Comparison of ENCODE assay signal across 24 cellular contexts in the genomic region with DNA sequence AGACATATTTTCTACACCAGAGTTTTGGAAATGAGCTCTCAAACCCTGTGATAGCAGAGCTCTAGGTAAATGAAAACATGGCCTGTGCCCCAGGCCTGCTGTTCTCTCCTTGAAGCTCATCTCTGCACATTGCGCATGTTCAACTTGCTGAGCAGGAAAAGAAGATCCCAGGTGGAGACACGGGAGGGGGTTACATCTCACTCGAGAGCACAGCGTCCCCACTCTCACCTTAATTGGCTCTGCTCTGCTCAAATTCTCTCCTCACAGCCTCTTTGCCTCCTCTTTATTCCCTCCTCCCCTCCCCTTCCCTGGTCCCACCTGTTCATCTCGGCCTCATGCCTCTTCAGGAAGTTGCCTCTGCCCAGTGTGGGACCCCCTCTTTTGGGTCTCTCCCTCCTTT. TPM values are rescaled to one million over a fixed set of nuclear protein-coding genes. Genes with fewer than 3 reads are reported as not detected.
A peak's percentile ranks its signal among the peaks of the same experiment; 100 is the strongest.
DNase-seq lines count a peak whose midpoint lies in the region; ATAC-seq and TF ChIP-seq lines count a peak whose summit lies in the region.
"Had no signal": no experiment of that assay in that cellular context is flagged by ENCODE, and none has a peak within 500 bp of the region (broad histone marks: within the 10 kb centered on the region; RNA-seq: fewer than 3 reads in every experiment).

No MANE protein-coding gene starts in this region.

- H3K27me3 ChIP-seq in OCI-LY1 (ENCODE audit: insufficient read depth, low read length), result no peaks in the 10 kb centered on the region
- no peaks in the 10 kb centered on the region for H3K27me3 ChIP-seq in naive thymus-derived CD4-positive, alpha-beta T cell (ENCODE audit: control insufficient read depth in 2 of 2, insufficient read depth in 2 of 2, low read length in 2 of 2)
- H3K27me3 ChIP-seq: adrenal gland, BE2C, dorsolateral prefrontal cortex, SJSA1, stomach, upper lobe of left lung had no signal

- H3K27ac Mint-ChIP-seq in T-helper 1 cell treated with Interleukin-12 subunit alpha and Interleukin-12 subunit beta and Interleukin-4 antibody, amounts not matched to agents 30 μg/mL and 1 μg/mL, for 36 hours, result peak overlapping the region; percentile 45
- H3K27ac Mint-ChIP-seq in naive thymus-derived CD4-positive, alpha-beta T cell, result peak overlapping the region; percentile 34 to 96 (median 92)
- H3K27ac Mint-ChIP-seq: activated T-helper 1 cell treated with anti-CD3 and anti-CD28 coated beads, Interleukin-12 subunit alpha, Interleukin-12 subunit beta, Interleukin-2, Interleukin-4 antibody, amounts not matched to agents 30 ng/mL and 10 ng/mL and 1 ng/mL, durations not matched to agents 14 hours and 24 hours and 36 hours; natural killer cell; WTC11 had no signal

- H3K36me3 Mint-ChIP-seq in T-helper 1 cell treated with Interleukin-12 subunit alpha and Interleukin-12 subunit beta and Interleukin-4 antibody, amounts not matched to agents 30 μg/mL and 1 μg/mL, for 36 hours (ENCODE audit: low read depth), result peaks cover 15% of the 10 kb centered on the region
- peaks cover 8 to 36% (median 14%) of the 10 kb centered on the region in 5 donors for H3K36me3 Mint-ChIP-seq in naive thymus-derived CD4-positive, alpha-beta T cell
- H3K36me3 Mint-ChIP-seq: natural killer cell had no signal

- ATAC-seq in GM21717 (IDR thresholded peaks at IDR 0.05; ENCODE audit: unreplicated experiment) (peak; percentile 5), GM21367 (IDR thresholded peaks at IDR 0.05; ENCODE audit: unreplicated experiment) (no peak)
- ATAC-seq in naive thymus-derived CD4-positive, alpha-beta T cell, result no peak
- ATAC-seq in stimulated activated naive CD8-positive, alpha-beta T cell treated with anti-CD3 and anti-CD28 coated beads, Interleukin-15, Interleukin-2, amounts not matched to agents 100 U/mL and 50 U/mL, for 24 hours, result no peak
- ATAC-seq: natural killer cell, WTC11 had no signal

- no peaks in the 10 kb centered on the region for H3K27me3 Mint-ChIP-seq in T-helper 1 cell treated with Interleukin-12 subunit alpha and Interleukin-12 subunit beta and Interleukin-4 antibody, amounts not matched to agents 30 μg/mL and 1 μg/mL, for 36 hours (ENCODE audit: low read depth)
- no peaks in the 10 kb centered on the region for H3K27me3 Mint-ChIP-seq in naive thymus-derived CD4-positive, alpha-beta T cell

- peak overlapping the region; percentile 61 for H3K4me3 ChIP-seq in OCI-LY1 (ENCODE audit: low read depth, low read length, poor library complexity, severe bottlenecking)
- no peak overlapping the region for H3K4me3 ChIP-seq in naive thymus-derived CD4-positive, alpha-beta T cell (ENCODE audit: low read length)
- H3K4me3 ChIP-seq: adrenal gland, dorsolateral prefrontal cortex, SJSA1, stomach, upper lobe of left lung had no signal

- H3K9me3 ChIP-seq in OCI-LY1 (ENCODE audit: low read length), result no peaks in the 10 kb centered on the region
- no peaks in the 10 kb centered on the region for H3K9me3 ChIP-seq in naive thymus-derived CD4-positive, alpha-beta T cell (ENCODE audit: control insufficient read depth in 2 of 3, low read length in 3 of 3)
- H3K9me3 ChIP-seq: adrenal gland, BE2C, SJSA1, upper lobe of left lung had no signal

- peaks cover 4% of the 10 kb centered on the region for H3K36me3 ChIP-seq in OCI-LY1 (ENCODE audit: insufficient read depth, low read length)
- H3K36me3 ChIP-seq in naive thymus-derived CD4-positive, alpha-beta T cell (ENCODE audit: control insufficient read depth in 2 of 3, insufficient read depth in 3 of 3, low read length in 3 of 3), result no peaks in the 10 kb centered on the region
- H3K36me3 ChIP-seq: adrenal gland, BE2C, SJSA1, stomach, upper lobe of left lung had no signal

- H3K9ac ChIP-seq in OCI-LY1 (ENCODE audit: low read length), result peak overlapping the region; percentile 87

- H4K20me1 ChIP-seq in OCI-LY1 (ENCODE audit: insufficient read depth, low read length), result no peaks in the 10 kb centered on the region

- H2AFZ ChIP-seq in OCI-LY1 (ENCODE audit: low read length), result no peak overlapping the region

- intact Hi-C loops in naive thymus-derived CD4-positive, alpha-beta T cell (cut with micrococcal nuclease), result loop anchor here in 1 of 2 donors (1.0 to 5.0 kb wide), 6 partner anchors 9 to 151 kb away; no protein-coding TSS in a partner anchor

- no peaks in the 10 kb centered on the region for H3K9me2 ChIP-seq in OCI-LY1 (ENCODE audit: low read depth, low read length)

- H3F3A ChIP-seq in OCI-LY1 (ENCODE audit: insufficient read depth, low read length), result 0 out of 2 replicates have a peak, but pooled peaks cover 6% of the 10 kb centered on the region

- no peak for DNase-seq in T-helper 1 cell
- DNase-seq in naive thymus-derived CD4-positive, alpha-beta T cell, result no peak
- no peak for DNase-seq in epidermal melanocyte (ENCODE audit: insufficient read length, low spot score)
- no peak for DNase-seq in stimulated activated naive CD8-positive, alpha-beta T cell treated with anti-CD3 and anti-CD28 coated beads, Interleukin-15, Interleukin-2, amounts not matched to agents 100 U/mL and 50 U/mL, for 24 hours
- DNase-seq: 8988T; activated CD8-positive, alpha-beta memory T cell treated with anti-CD3 and anti-CD28 coated beads for 24 hours; adrenal gland; BE2C; dorsolateral prefrontal cortex; mammary epithelial cell; natural killer cell; NCI-H1417; NCI-H82; posterior cingulate gyrus; stomach; upper lobe of left lung had no signal

- no peak overlapping the region for H3K4me3 Mint-ChIP-seq in T-helper 1 cell treated with Interleukin-12 subunit alpha and Interleukin-12 subunit beta and Interleukin-4 antibody, amounts not matched to agents 30 μg/mL and 1 μg/mL, for 36 hours
- H3K4me3 Mint-ChIP-seq in naive thymus-derived CD4-positive, alpha-beta T cell, result peak overlapping the region in 7 of 10 donors; percentile 35 to 71 (median 62)
- H3K4me3 Mint-ChIP-seq: activated T-helper 1 cell treated with anti-CD3 and anti-CD28 coated beads, Interleukin-12 subunit alpha, Interleukin-12 subunit beta, Interleukin-2, Interleukin-4 antibody, amounts not matched to agents 30 ng/mL and 10 ng/mL and 1 ng/mL, durations not matched to agents 14 hours and 24 hours and 36 hours; natural killer cell; WTC11 had no signal

- peaks cover 25% of the 10 kb centered on the region for H3K9me3 Mint-ChIP-seq in T-helper 1 cell treated with Interleukin-12 subunit alpha and Interleukin-12 subunit beta and Interleukin-4 antibody, amounts not matched to agents 30 μg/mL and 1 μg/mL, for 36 hours
- H3K9me3 Mint-ChIP-seq in naive thymus-derived CD4-positive, alpha-beta T cell, result peaks cover 0 to 25% (median 7%) of the 10 kb centered on the region in 11 donors

- H3K27ac ChIP-seq in OCI-LY1 (ENCODE audit: low read depth, low read length, poor library complexity, severe bottlenecking), result peak overlapping the region; percentile 97
- H3K27ac ChIP-seq in naive thymus-derived CD4-positive, alpha-beta T cell (ENCODE audit: low read depth, low read length), result peak overlapping the region; percentile 22
- H3K27ac ChIP-seq: adrenal gland, dorsolateral prefrontal cortex, epithelial cell of prostate, SJSA1, stomach, upper lobe of left lung had no signal

- CTCF ChIA-PET in naive thymus-derived CD4-positive, alpha-beta T cell (lab: Charles Lee), result interaction anchor here (0.7 to 2.6 kb wide), 4 partner anchors 10 to 86 kb away, joined by 3 to 14 read pairs (median 4); no protein-coding TSS in a partner anchor

- peaks cover 46% of the 10 kb centered on the region for H3K4me1 Mint-ChIP-seq in T-helper 1 cell treated with Interleukin-12 subunit alpha and Interleukin-12 subunit beta and Interleukin-4 antibody, amounts not matched to agents 30 μg/mL and 1 μg/mL, for 36 hours (ENCODE audit: low read depth)
- H3K4me1 Mint-ChIP-seq in naive thymus-derived CD4-positive, alpha-beta T cell, result peaks cover 43 to 69% (median 62%) of the 10 kb centered on the region in 7 donors

- peak overlapping the region; percentile 69 for H3K4me2 ChIP-seq in OCI-LY1 (ENCODE audit: low read length)

- no peak for TF ChIP-seq CTCF in OCI-LY1 (IDR thresholded peaks at IDR 0.05; ENCODE audit: low read length)

- POLR2A ChIA-PET in naive thymus-derived CD4-positive, alpha-beta T cell (lab: Charles Lee), result interaction anchor here (0.8 to 4.1 kb wide), 6 partner anchors 10 to 44 kb away, joined by 3 to 22 read pairs (median 4); no protein-coding TSS in a partner anchor

- peaks cover 85% of the 10 kb centered on the region for H3K4me1 ChIP-seq in OCI-LY1 (ENCODE audit: insufficient read depth, low read length, severe bottlenecking)
- peaks cover 32 to 50% of the 10 kb centered on the region in 2 donors for H3K4me1 ChIP-seq in naive thymus-derived CD4-positive, alpha-beta T cell (ENCODE audit: control insufficient read depth in 2 of 2, insufficient read depth in 2 of 2, low read length in 2 of 2)
- H3K4me1 ChIP-seq: adrenal gland, BE2C, stomach had no signal

- H3K79me2 ChIP-seq in OCI-LY1 (ENCODE audit: insufficient read depth, low read length), result no peaks in the 10 kb centered on the region

RNA-seq across cellular contexts. Expression of a gene that starts 44.7 kb away (rescaled TPM):
- total RNA-seq in naive thymus-derived CD4-positive, alpha-beta T cell, result 100 to 1,000 TPM in 4 of 5 experiments, 10 to 100 TPM in 1; 45.9 to 402 (median 197) TPM
- polyA plus RNA-seq in naive thymus-derived CD4-positive, alpha-beta T cell, result 100 to 1,000 TPM; 123 to 284 TPM
